In genomic region chr21:43916691-43917514, GRCh38 we compare ENCODE assay signal across 1 cellular context.
TF ChIP-seq lines count a peak whose summit lies in the region.

No MANE protein-coding gene starts in this region.

TF ChIP-seq in SK-N-SH, 30 proteins besides CTCF, POLR2A, EP300 and RAD21 (continued from another document):
- no peak for TF ChIP-seq NFIC (IDR thresholded peaks at IDR 0.05; ENCODE audit: borderline replicate concordance)
- no peak for TF ChIP-seq FOXJ3 (CRISPR knock-in tag; IDR thresholded peaks at IDR 0.05)
- no peak for TF ChIP-seq FOSL2 (IDR thresholded peaks at IDR 0.05; ENCODE audit: borderline replicate concordance, low read depth)
- no peak for TF ChIP-seq CHD2 (IDR thresholded peaks at IDR 0.05; ENCODE audit: low read length, partially characterized antibody)
- no peak for TF ChIP-seq PBX3 (IDR thresholded peaks at IDR 0.05)
TF ChIP-seq in SK-N-SH: peak in this region for 0.
